1 cellular context compared by ENCODE assay signal in the genomic region with DNA sequence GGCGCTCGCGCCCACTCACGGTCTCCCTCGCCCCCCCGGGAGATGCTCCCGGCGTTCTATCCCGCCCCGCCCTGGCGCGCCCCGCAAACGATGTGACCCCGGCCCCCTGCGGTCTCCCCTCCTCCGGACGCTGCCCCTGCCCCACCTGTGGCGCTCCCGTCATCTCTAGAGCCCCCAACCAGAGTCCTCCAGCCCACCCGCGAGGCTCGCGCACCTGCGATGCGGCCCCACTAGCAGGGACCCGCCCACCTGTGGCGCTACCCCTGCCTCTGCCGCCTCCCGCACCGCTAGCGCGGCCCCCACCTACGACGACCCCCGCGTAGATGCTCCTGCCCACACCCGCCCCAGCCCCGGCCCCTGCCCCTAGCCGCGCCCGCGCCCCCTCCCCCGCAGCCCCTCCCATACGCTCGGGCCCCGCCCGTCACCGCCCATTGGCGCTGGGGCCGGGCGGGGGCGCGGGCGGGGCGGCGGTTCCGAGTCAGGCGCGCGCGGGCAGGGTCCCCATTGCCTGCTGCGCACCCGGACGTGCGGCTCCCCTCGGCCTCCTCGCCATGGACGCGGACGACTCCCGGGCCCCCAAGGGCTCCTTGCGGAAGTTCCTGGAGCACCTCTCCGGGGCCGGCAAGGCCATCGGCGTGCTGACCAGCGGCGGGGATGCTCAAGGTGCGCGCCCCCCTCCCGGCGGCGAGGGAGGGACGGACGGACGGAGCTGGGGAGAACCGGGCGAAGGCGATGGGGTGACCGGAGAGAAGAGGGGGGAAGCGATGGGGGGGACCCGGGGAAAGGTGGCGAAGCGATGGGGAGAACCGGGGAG.
A peak's percentile ranks its signal among the peaks of the same experiment; 100 is the strongest.
TF ChIP-seq lines count a peak whose summit lies in the region.

A gene (plus strand): TSS at position 504 of the 814 bp plus-strand sequence. CDS start 48 bp downstream, at position 552.

TF ChIP-seq in K562, 482 proteins besides CTCF, POLR2A, EP300 and RAD21 (continued from another document and continues in another):
- TF ChIP-seq, protein P1, sequence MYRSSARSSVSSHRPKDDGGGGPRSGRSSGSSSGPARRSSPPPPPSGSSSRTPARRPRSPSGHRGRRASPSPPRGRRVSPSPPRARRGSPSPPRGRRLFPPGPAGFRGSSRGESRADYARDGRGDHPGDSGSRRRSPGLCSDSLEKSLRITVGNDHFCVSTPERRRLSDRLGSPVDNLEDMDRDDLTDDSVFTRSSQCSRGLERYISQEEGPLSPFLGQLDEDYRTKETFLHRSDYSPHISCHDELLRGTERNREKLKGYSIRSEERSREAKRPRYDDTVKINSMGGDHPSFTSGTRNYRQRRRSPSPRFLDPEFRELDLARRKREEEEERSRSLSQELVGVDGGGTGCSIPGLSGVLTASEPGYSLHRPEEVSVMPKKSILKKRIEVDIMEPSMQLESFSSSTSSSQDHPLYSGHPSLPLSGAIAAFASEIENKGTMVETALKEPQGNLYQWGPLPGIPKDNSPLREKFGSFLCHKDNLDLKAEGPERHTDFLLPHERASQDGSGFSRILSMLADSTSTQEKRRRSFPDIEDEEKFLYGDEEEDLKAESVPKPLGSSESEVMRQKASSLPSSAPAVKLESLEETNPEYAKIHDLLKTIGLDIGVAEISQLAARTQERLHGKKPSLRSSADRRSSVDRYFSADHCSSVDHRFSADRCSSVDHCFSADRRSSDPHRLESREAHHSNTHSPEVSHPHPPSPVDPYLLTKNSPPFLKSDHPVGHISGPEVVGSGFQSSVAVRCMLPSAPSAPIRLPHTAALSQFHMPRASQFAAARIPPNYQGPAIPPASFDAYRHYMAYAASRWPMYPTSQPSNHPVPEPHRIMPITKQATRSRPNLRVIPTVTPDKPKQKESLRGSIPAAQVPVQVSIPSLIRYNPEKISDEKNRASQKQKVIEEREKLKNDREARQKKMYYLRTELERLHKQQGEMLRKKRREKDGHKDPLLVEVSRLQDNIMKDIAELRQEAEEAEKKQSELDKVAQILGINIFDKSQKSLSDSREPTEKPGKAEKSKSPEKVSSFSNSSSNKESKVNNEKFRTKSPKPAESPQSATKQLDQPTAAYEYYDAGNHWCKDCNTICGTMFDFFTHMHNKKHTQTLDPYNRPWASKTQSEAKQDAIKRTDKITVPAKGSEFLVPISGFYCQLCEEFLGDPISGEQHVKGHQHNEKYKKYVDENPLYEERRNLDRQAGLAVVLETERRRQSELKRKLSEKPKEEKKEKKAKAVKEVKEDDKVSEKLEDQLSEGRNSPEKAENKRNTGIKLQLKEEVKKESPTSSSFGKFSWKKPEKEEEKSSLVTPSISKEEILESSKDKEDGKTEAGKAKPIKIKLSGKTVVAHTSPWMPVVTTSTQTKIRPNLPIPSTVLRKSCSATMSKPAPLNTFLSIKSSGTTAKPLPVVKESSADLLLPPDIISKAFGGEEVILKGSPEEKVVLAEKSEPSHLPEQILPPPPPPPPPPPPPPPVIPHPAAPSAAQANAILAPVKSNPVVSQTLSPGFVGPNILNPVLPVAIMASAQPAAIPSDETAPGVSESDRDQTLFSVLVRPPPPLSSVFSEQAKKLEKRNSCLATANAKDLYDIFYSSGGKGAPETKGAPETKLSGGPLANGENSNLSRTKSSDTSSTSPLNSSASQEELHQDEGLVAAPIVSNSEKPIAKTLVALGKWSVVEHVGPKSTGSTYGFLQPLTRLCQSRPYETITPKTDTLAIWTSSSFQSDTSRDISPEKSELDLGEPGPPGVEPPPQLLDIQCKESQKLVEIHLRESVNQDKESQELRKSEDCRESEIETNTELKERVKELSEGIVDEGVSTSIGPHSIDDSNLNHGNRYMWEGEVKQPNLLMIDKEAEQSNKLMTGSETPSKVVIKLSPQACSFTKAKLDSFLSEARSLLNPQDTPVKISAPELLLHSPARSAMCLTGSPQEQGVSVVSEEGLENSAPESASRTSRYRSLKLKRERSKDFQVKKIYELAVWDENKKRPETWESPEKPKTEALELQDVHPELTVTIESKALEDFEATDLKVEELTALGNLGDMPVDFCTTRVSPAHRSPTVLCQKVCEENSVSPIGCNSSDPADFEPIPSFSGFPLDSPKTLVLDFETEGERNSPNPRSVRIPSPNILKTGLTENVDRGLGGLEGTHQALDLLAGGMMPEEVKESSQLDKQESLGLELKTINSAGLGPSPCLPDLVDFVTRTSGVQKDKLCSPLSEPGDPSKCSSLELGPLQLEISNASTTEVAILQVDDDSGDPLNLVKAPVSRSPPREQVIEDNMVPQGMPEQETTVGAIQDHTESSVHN (IDR thresholded peaks at IDR 0.05; ENCODE audit: borderline replicate concordance in 1 of 2, low read depth in 1 of 2): no peak
- no peak for TF ChIP-seq GABPB1 (CRISPR knock-in tag; IDR thresholded peaks at IDR 0.05)
- peak; percentile 62; the same call in 1 of the 2 replicates for TF ChIP-seq POLR2AphosphoS5 (IDR thresholded peaks at IDR 0.05; ENCODE audit: control insufficient read depth, insufficient read depth, low read depth, low read length)
- TF ChIP-seq, protein P2, sequence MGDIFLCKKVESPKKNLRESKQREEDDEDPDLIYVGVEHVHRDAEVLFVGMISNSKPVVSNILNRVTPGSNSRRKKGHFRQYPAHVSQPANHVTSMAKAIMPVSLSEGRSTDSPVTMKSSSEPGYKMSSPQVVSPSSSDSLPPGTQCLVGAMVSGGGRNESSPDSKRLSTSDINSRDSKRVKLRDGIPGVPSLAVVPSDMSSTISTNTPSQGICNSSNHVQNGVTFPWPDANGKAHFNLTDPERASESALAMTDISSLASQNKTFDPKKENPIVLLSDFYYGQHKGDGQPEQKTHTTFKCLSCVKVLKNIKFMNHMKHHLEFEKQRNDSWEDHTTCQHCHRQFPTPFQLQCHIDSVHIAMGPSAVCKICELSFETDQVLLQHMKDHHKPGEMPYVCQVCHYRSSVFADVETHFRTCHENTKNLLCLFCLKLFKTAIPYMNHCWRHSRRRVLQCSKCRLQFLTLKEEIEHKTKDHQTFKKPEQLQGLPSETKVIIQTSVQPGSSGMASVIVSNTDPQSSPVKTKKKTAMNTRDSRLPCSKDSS (IDR thresholded peaks at IDR 0.05; ENCODE audit: low read depth, partially characterized antibody): no peak
- TF ChIP-seq, protein P3, sequence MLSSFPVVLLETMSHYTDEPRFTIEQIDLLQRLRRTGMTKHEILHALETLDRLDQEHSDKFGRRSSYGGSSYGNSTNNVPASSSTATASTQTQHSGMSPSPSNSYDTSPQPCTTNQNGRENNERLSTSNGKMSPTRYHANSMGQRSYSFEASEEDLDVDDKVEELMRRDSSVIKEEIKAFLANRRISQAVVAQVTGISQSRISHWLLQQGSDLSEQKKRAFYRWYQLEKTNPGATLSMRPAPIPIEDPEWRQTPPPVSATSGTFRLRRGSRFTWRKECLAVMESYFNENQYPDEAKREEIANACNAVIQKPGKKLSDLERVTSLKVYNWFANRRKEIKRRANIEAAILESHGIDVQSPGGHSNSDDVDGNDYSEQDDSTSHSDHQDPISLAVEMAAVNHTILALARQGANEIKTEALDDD (IDR thresholded peaks at IDR 0.05): no peak
- no peak for TF ChIP-seq CBX5 (IDR thresholded peaks at IDR 0.05; ENCODE audit: borderline replicate concordance, low read depth)
- TF ChIP-seq CREB1 (IDR thresholded peaks at IDR 0.05): no peak
- no peak for TF ChIP-seq CREB1 (CRISPR knock-in tag; IDR thresholded peaks at IDR 0.05)
- TF ChIP-seq FOXK2 (conservative IDR thresholded peaks at IDR 0.05 in 1 of 2, IDR thresholded peaks at IDR 0.05 in 1 of 2; ENCODE audit: low read depth in 2 of 2): no peak
- no peak for TF ChIP-seq SMARCA5 (IDR thresholded peaks at IDR 0.05)
- TF ChIP-seq ZNF77 (CRISPR knock-in tag; IDR thresholded peaks at IDR 0.05): no peak
- TF ChIP-seq, protein P4, sequence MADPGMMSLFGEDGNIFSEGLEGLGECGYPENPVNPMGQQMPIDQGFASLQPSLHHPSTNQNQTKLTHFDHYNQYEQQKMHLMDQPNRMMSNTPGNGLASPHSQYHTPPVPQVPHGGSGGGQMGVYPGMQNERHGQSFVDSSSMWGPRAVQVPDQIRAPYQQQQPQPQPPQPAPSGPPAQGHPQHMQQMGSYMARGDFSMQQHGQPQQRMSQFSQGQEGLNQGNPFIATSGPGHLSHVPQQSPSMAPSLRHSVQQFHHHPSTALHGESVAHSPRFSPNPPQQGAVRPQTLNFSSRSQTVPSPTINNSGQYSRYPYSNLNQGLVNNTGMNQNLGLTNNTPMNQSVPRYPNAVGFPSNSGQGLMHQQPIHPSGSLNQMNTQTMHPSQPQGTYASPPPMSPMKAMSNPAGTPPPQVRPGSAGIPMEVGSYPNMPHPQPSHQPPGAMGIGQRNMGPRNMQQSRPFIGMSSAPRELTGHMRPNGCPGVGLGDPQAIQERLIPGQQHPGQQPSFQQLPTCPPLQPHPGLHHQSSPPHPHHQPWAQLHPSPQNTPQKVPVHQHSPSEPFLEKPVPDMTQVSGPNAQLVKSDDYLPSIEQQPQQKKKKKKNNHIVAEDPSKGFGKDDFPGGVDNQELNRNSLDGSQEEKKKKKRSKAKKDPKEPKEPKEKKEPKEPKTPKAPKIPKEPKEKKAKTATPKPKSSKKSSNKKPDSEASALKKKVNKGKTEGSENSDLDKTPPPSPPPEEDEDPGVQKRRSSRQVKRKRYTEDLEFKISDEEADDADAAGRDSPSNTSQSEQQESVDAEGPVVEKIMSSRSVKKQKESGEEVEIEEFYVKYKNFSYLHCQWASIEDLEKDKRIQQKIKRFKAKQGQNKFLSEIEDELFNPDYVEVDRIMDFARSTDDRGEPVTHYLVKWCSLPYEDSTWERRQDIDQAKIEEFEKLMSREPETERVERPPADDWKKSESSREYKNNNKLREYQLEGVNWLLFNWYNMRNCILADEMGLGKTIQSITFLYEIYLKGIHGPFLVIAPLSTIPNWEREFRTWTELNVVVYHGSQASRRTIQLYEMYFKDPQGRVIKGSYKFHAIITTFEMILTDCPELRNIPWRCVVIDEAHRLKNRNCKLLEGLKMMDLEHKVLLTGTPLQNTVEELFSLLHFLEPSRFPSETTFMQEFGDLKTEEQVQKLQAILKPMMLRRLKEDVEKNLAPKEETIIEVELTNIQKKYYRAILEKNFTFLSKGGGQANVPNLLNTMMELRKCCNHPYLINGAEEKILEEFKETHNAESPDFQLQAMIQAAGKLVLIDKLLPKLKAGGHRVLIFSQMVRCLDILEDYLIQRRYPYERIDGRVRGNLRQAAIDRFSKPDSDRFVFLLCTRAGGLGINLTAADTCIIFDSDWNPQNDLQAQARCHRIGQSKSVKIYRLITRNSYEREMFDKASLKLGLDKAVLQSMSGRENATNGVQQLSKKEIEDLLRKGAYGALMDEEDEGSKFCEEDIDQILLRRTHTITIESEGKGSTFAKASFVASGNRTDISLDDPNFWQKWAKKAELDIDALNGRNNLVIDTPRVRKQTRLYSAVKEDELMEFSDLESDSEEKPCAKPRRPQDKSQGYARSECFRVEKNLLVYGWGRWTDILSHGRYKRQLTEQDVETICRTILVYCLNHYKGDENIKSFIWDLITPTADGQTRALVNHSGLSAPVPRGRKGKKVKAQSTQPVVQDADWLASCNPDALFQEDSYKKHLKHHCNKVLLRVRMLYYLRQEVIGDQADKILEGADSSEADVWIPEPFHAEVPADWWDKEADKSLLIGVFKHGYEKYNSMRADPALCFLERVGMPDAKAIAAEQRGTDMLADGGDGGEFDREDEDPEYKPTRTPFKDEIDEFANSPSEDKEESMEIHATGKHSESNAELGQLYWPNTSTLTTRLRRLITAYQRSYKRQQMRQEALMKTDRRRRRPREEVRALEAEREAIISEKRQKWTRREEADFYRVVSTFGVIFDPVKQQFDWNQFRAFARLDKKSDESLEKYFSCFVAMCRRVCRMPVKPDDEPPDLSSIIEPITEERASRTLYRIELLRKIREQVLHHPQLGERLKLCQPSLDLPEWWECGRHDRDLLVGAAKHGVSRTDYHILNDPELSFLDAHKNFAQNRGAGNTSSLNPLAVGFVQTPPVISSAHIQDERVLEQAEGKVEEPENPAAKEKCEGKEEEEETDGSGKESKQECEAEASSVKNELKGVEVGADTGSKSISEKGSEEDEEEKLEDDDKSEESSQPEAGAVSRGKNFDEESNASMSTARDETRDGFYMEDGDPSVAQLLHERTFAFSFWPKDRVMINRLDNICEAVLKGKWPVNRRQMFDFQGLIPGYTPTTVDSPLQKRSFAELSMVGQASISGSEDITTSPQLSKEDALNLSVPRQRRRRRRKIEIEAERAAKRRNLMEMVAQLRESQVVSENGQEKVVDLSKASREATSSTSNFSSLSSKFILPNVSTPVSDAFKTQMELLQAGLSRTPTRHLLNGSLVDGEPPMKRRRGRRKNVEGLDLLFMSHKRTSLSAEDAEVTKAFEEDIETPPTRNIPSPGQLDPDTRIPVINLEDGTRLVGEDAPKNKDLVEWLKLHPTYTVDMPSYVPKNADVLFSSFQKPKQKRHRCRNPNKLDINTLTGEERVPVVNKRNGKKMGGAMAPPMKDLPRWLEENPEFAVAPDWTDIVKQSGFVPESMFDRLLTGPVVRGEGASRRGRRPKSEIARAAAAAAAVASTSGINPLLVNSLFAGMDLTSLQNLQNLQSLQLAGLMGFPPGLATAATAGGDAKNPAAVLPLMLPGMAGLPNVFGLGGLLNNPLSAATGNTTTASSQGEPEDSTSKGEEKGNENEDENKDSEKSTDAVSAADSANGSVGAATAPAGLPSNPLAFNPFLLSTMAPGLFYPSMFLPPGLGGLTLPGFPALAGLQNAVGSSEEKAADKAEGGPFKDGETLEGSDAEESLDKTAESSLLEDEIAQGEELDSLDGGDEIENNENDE (IDR thresholded peaks at IDR 0.05; ENCODE audit: low read depth, low read length): no peak
- no peak for TF ChIP-seq ZFP30 (CRISPR knock-in tag; IDR thresholded peaks at IDR 0.05; ENCODE audit: borderline replicate concordance)
- no peak for TF ChIP-seq ZNF717 (CRISPR knock-in tag; IDR thresholded peaks at IDR 0.05)
- peak; percentile 91 for TF ChIP-seq PCBP1 (IDR thresholded peaks at IDR 0.05; ENCODE audit: low read depth, low read length, poor library complexity, severe bottlenecking)
- TF ChIP-seq KDM5B (IDR thresholded peaks at IDR 0.05; ENCODE audit: insufficient replicate concordance, low read depth, low read length): peak; percentile 47
- TF ChIP-seq CBX8 (IDR thresholded peaks at IDR 0.05; ENCODE audit: borderline replicate concordance, extremely low read depth, low read depth, low read length, poor library complexity, severe bottlenecking): no peak
- no peak for TF ChIP-seq EZH2 (IDR thresholded peaks at IDR 0.05; ENCODE audit: borderline replicate concordance, low read depth, low read length)
